ENCODE assay signal across 12 cellular contexts in genomic region chr2:207934720-207935119, GRCh38.
"Had no signal": no experiment of that assay in that cellular context is flagged by ENCODE, and none has a peak within 500 bp of the region (broad histone marks: within the 10 kb centered on the region; RNA-seq: fewer than 3 reads in every experiment).

No MANE protein-coding gene starts in this region.

- H3K27ac Mint-ChIP-seq: activated naive CD8-positive, alpha-beta T cell; activated T-cell treated with anti-CD3 and anti-CD28 coated beads, Interleukin-2, amount 50 U/mL, for 24 hours; mesothelial cell of epicardium; stimulated activated memory B cell treated with anti-CD40 and anti-IgM and Interleukin-4, amounts not matched to agents 10 μg/mL and 1 μg/mL and 100 μg/mL, for 72 hours; type B pancreatic cell had no signal

- FAIRE-seq: pancreas had no signal

- H3K9me3 ChIP-seq: pancreas had no signal

- H3K27me3 ChIP-seq: dorsolateral prefrontal cortex, pancreas had no signal

- H3K27me3 Mint-ChIP-seq: activated naive CD8-positive, alpha-beta T cell; activated T-cell treated with anti-CD3 and anti-CD28 coated beads, Interleukin-2, amount 50 U/mL, for 24 hours; stimulated activated memory B cell treated with anti-CD40 and anti-IgM and Interleukin-4, amounts not matched to agents 10 μg/mL and 1 μg/mL and 100 μg/mL, for 72 hours had no signal

- ATAC-seq: pancreas; stimulated activated memory B cell treated with anti-CD40 and anti-IgM and Interleukin-4, amounts not matched to agents 10 μg/mL and 1 μg/mL and 100 μg/mL, for 72 hours had no signal

- H3K9me3 Mint-ChIP-seq: activated T-cell treated with anti-CD3 and anti-CD28 coated beads, Interleukin-2, amount 50 U/mL, for 24 hours; mesothelial cell of epicardium; stimulated activated memory B cell treated with anti-CD40 and anti-IgM and Interleukin-4, amounts not matched to agents 10 μg/mL and 1 μg/mL and 100 μg/mL, for 72 hours; type B pancreatic cell had no signal

- H3K4me3 Mint-ChIP-seq: activated naive CD8-positive, alpha-beta T cell; activated T-cell treated with anti-CD3 and anti-CD28 coated beads, Interleukin-2, amount 50 U/mL, for 24 hours; mesothelial cell of epicardium; stimulated activated memory B cell treated with anti-CD40 and anti-IgM and Interleukin-4, amounts not matched to agents 10 μg/mL and 1 μg/mL and 100 μg/mL, for 72 hours; type B pancreatic cell had no signal

- H3K36me3 ChIP-seq: pancreas had no signal

- H3K4me1 Mint-ChIP-seq: mesothelial cell of epicardium; stimulated activated memory B cell treated with anti-CD40 and anti-IgM and Interleukin-4, amounts not matched to agents 10 μg/mL and 1 μg/mL and 100 μg/mL, for 72 hours had no signal

- DNase-seq: activated CD4-positive, alpha-beta T cell treated with anti-CD3 and anti-CD28 coated beads, Interleukin-2, amount 50 U/mL, for 1 hour; activated gamma-delta T cell; activated T-cell treated with anti-CD3 and anti-CD28 coated beads, Interleukin-2, amount 50 U/mL, for 24 hours; dorsolateral prefrontal cortex; pancreas; substantia nigra; T-helper 2 cell had no signal

- H3K4me3 ChIP-seq: dorsolateral prefrontal cortex, pancreas, smooth muscle cell had no signal

- H3K27ac ChIP-seq: pancreas had no signal
